In the genomic region with DNA sequence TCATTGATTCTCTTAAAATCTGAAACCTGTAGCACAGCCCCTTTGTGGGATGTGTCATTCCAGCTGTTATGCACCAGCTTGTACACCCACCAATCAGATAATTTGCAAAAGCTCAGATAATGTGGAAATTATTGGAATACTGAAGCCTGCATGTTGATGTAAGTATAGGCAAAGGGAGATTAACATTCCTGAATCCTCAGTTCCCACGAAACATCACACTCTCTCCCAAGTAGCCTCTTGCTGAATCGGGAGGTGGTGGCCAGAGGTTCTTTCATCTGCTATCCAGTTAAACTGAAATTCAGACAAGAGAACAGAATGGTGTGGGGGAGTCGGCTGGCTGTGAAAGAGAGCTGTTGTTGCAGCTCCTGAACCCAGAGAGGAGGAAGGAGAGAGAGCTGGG, we compare ENCODE assay signal across 27 cellular contexts.
"Had no signal": no experiment of that assay in that cellular context is flagged by ENCODE, and none has a peak within 500 bp of the region (broad histone marks: within the 10 kb centered on the region; RNA-seq: fewer than 3 reads in every experiment).

No MANE protein-coding gene starts in this region.

- H3K4me2 ChIP-seq: hepatocyte had no signal

- H3K27me3 ChIP-seq: brain microvascular endothelial cell, hepatocyte, neutrophil, ovary, right atrium auricular region, thyroid gland, upper lobe of right lung had no signal

- H2AFZ ChIP-seq: hepatocyte had no signal

- H3K4me1 Mint-ChIP-seq: T-cell, WTC11 had no signal

- H3K36me3 Mint-ChIP-seq: T-cell, WTC11 had no signal

- H3K79me2 ChIP-seq: hepatocyte had no signal

- H3K4me1 ChIP-seq: left ventricle myocardium inferior, prostate gland, right atrium auricular region, thyroid gland, upper lobe of right lung had no signal

- H3K27ac Mint-ChIP-seq: activated naive CD4-positive, alpha-beta T cell treated with anti-CD3 and anti-CD28 coated beads for 36 hours; dendritic cell treated with granulocyte-macrophage colony-stimulating factor and Interleukin-4, amounts not matched to agents 40 ng/mL and 50 ng/mL, for 4 days; stimulated activated naive CD8-positive, alpha-beta T cell treated with anti-CD3 and anti-CD28 coated beads, Interleukin-15, Interleukin-2, amounts not matched to agents 100 ng/mL and 50 ng/mL, for 24 hours; T-cell; WTC11 had no signal

- H3K4me3 ChIP-seq: hepatocyte, left ventricle myocardium inferior, ovary, prostate gland, right atrium auricular region, thyroid gland, upper lobe of right lung had no signal

- H3K4me3 Mint-ChIP-seq: activated naive CD4-positive, alpha-beta T cell treated with anti-CD3 and anti-CD28 coated beads for 36 hours; dendritic cell treated with granulocyte-macrophage colony-stimulating factor and Interleukin-4, amounts not matched to agents 40 ng/mL and 50 ng/mL, for 4 days; naive thymus-derived CD8-positive, alpha-beta T cell; stimulated activated naive CD8-positive, alpha-beta T cell treated with anti-CD3 and anti-CD28 coated beads, Interleukin-15, Interleukin-2, amounts not matched to agents 100 ng/mL and 50 ng/mL, for 24 hours; T-cell; WTC11 had no signal

- ATAC-seq: naive thymus-derived CD8-positive, alpha-beta T cell; T-cell; upper lobe of right lung; WTC11 had no signal

- DNase-seq: activated CD4-positive, alpha-beta T cell treated with anti-CD3 and anti-CD28 coated beads, Interleukin-2, amount 50 U/mL, for 4 hours; activated CD8-positive, alpha-beta memory T cell treated with anti-CD3 and anti-CD28 coated beads for 24 hours; activated CD8-positive, alpha-beta memory T cell treated with anti-CD3 and anti-CD28 coated beads, Interleukin-2, amount 50 U/mL, for 4 hours; activated naive CD4-positive, alpha-beta T cell treated with anti-CD3 and anti-CD28 coated beads for 36 hours; activated T-cell treated with anti-CD3 and anti-CD28 coated beads, Interleukin-2, amount 50 U/mL, for 48 hours; anterior cingulate cortex; brain microvascular endothelial cell; caudate nucleus; effector CD4-positive, alpha-beta T cell; glutamatergic neuron; kidney glomerular epithelial cell; left ventricle myocardium inferior; naive thymus-derived CD8-positive, alpha-beta T cell; ovary; stimulated activated CD4-positive, alpha-beta T cell treated with anti-CD3 and anti-CD28 coated beads, Interleukin-12 subunit alpha, Interleukin-12 subunit beta, amount 100 ng/mL, for 4 hours; stimulated activated CD4-positive, alpha-beta T cell treated with anti-CD3 and anti-CD28 coated beads, Interleukin-4, amount 100 ng/mL, for 4 hours; substantia nigra; T-cell; thyroid gland; upper lobe of right lung had no signal

- H3K27ac ChIP-seq: brain microvascular endothelial cell, hepatocyte, left ventricle myocardium inferior, ovary, prostate gland, right atrium auricular region, thyroid gland, upper lobe of right lung had no signal

- H3K9me3 ChIP-seq: left ventricle myocardium inferior, neutrophil, ovary, prostate gland, right atrium auricular region, thyroid gland, upper lobe of right lung had no signal

- H3K9me3 Mint-ChIP-seq: activated naive CD4-positive, alpha-beta T cell treated with anti-CD3 and anti-CD28 coated beads for 36 hours; dendritic cell treated with granulocyte-macrophage colony-stimulating factor and Interleukin-4, amounts not matched to agents 40 ng/mL and 50 ng/mL, for 4 days; naive thymus-derived CD8-positive, alpha-beta T cell; stimulated activated naive CD8-positive, alpha-beta T cell treated with anti-CD3 and anti-CD28 coated beads, Interleukin-15, Interleukin-2, amounts not matched to agents 100 ng/mL and 50 ng/mL, for 24 hours; T-cell; WTC11 had no signal

- H3K36me3 ChIP-seq: brain microvascular endothelial cell, left ventricle myocardium inferior, neutrophil, ovary, prostate gland, right atrium auricular region, thyroid gland, upper lobe of right lung had no signal

- H3K27me3 Mint-ChIP-seq: dendritic cell treated with granulocyte-macrophage colony-stimulating factor and Interleukin-4, amounts not matched to agents 40 ng/mL and 50 ng/mL, for 4 days had no signal
